27 cellular contexts compared by ENCODE assay signal in the genomic region with DNA sequence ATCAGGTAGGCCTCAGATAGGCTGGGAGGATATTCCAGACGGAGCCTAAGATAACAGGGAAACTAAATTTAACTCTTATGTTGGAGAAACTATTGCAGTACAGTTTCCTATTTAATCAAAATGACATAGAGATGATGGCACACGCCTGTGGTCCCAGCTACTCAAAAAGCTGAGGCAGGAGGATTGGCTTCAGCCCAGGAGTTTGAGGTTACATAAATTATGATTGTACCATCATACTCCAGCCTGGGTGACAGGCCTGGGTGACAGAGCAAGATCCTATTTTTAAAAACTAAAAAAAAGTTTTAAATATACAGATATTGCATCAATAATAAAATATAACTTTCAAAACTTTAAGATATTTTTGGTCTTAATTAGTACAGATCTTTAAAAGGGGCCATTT. TPM values are rescaled to one million over a fixed set of nuclear protein-coding genes. Genes with fewer than 3 reads are reported as not detected.
"Had no signal": no experiment of that assay in that cellular context is flagged by ENCODE, and none has a peak within 500 bp of the region (broad histone marks: within the 10 kb centered on the region; RNA-seq: fewer than 3 reads in every experiment).

No MANE protein-coding gene starts in this region.

- DNase-seq: cortex of kidney; foreskin fibroblast; heart left ventricle; hippocampal formation; left cardiac atrium; left lung; mesenchymal stem cell; mucosa of descending colon; naive thymus-derived CD8-positive, alpha-beta T cell; nephron progenitor cell; occipital lobe; ovary; posterior cingulate gyrus; psoas muscle; right cardiac atrium; sigmoid colon; spleen; stimulated activated CD4-positive, alpha-beta T cell treated with anti-CD3 and anti-CD28 coated beads, Interleukin-4, amount 100 ng/mL, for 4 hours; stimulated activated naive CD8-positive, alpha-beta T cell treated with anti-CD3 and anti-CD28 coated beads, Interleukin-15, Interleukin-2, amounts not matched to agents 100 U/mL and 50 U/mL, for 24 hours; substantia nigra; testis; tibial artery had no signal

- H3K27ac ChIP-seq: gastroesophageal sphincter, heart left ventricle, left lung, ovary, psoas muscle, sigmoid colon, skin epidermis, spleen, testis, tibial artery had no signal

- H3K4me1 ChIP-seq: gastroesophageal sphincter, heart left ventricle, left lung, psoas muscle, sigmoid colon, spleen, testis, tibial artery had no signal

- H3K36me3 ChIP-seq: gastroesophageal sphincter, ovary, sigmoid colon, tibial artery had no signal

- H3K27me3 ChIP-seq: gastroesophageal sphincter, heart left ventricle, left lung, ovary, sigmoid colon, spleen, testis, tibial artery had no signal

- H3K9me3 ChIP-seq: gastroesophageal sphincter, heart left ventricle, left lung, mucosa of descending colon, ovary, psoas muscle, sigmoid colon, spleen, testis, tibial artery had no signal

- H3K4me3 ChIP-seq: gastroesophageal sphincter, heart left ventricle, left lung, mucosa of descending colon, ovary, psoas muscle, sigmoid colon, skin epidermis, spleen, testis, tibial artery had no signal

- ATAC-seq: esophagus mucosa; gastroesophageal sphincter; heart left ventricle; left cardiac atrium; left lung; mucosa of descending colon; naive thymus-derived CD8-positive, alpha-beta T cell; right cardiac atrium; stimulated activated memory B cell treated with anti-CD40 and anti-IgM and Interleukin-4, amounts not matched to agents 10 μg/mL and 1 μg/mL and 100 μg/mL, for 72 hours; stimulated activated naive CD8-positive, alpha-beta T cell treated with anti-CD3 and anti-CD28 coated beads, Interleukin-15, Interleukin-2, amounts not matched to agents 100 U/mL and 50 U/mL, for 24 hours had no signal

RNA-seq across cellular contexts. Expression of a gene that starts 25.2 kb away (rescaled TPM):
- total RNA-seq: mesothelial cell of epicardium; naive thymus-derived CD8-positive, alpha-beta T cell had no signal
- polyA plus RNA-seq: naive thymus-derived CD8-positive, alpha-beta T cell had no signal
